In the genomic region with DNA sequence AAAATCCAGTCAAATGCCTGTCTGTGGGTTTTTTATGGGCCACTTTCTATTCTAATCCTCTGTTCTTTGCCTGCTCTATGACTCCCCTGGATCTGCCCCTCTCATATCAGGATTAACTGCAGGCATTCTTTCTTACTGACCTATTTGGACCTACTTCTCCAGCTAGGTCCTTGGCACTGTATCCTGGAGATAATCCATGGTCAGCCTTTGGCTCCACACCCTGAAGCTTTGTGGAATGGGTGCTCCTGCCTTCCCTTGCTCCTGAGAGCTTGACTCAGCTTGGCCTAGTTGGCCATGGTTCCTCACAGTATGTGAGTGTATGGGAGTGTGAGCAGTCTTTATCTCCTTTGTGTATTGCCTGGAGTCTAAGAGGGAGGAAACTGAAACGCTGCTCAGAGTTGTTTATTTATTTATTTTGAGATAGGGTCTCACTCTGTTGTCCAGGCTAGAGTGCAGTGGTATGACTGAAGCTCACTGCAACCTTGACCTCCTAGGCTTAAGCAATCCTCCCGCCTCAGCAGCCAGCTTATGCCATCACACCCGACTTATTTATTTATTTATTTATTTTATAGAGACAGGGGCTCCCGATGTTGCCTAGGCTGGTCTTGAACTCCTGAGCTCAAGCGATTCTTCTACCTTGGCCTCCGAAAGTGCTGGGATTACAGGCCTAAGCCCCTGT, we compare ENCODE assay signal across 12 cellular contexts. TPM values are rescaled to one million over a fixed set of nuclear protein-coding genes. Genes with fewer than 3 reads are reported as not detected.
DNase-seq lines count a peak whose midpoint lies in the region; ATAC-seq and TF ChIP-seq lines count a peak whose summit lies in the region.
"Had no signal": no experiment of that assay in that cellular context is flagged by ENCODE, and none has a peak within 500 bp of the region (broad histone marks: within the 10 kb centered on the region; RNA-seq: fewer than 3 reads in every experiment).

No MANE protein-coding gene starts in this region.

- 88% methylated on average over 6 of the region's 6 CpGs for WGBS in esophagus muscularis mucosa

- TF ChIP-seq EP300 in esophagus muscularis mucosa (IDR thresholded peaks at IDR 0.05): no peak

- H3K4me3 Mint-ChIP-seq in activated T-helper 2 cell treated with anti-CD3 and anti-CD28 coated beads, Interferon-gamma antibody, Interleukin-2, Interleukin-4, amounts not matched to agents 10 μg/mL and 5 μg/mL and 100 μg/mL, durations not matched to agents 14 hours and 24 hours and 36 hours (ENCODE audit: low read depth): no peak overlapping the region

- no peak for TF ChIP-seq POLR2A in esophagus muscularis mucosa (IDR thresholded peaks at IDR 0.05; ENCODE audit: low read depth)

- H3K36me3 ChIP-seq in ACC112 (ENCODE audit: insufficient read depth, low read length) (no peaks in the 10 kb centered on the region), esophagus muscularis mucosa (no peaks in the 10 kb centered on the region)
- H3K36me3 ChIP-seq: BLaER1 treated with 17β-estradiol and CSF1 and Interleukin-3, amounts not matched to agents 10 nM and 100 nM; WERI-Rb-1 had no signal

- no peaks in the 10 kb centered on the region for H3K27me3 ChIP-seq in ACC112 (ENCODE audit: insufficient read depth, low read length)
- no peaks in the 10 kb centered on the region for H3K27me3 ChIP-seq in HL-60 (ENCODE audit: insufficient read depth, poor library complexity, severe bottlenecking)
- no peaks in the 10 kb centered on the region for H3K27me3 ChIP-seq in esophagus muscularis mucosa
- H3K27me3 ChIP-seq: BLaER1 treated with 17β-estradiol and CSF1 and Interleukin-3, amounts not matched to agents 10 nM and 100 nM had no signal

- DNase-seq in HL-60 (ENCODE audit: low read depth in 1 of 2, low spot score in 1 of 2) (no peak), esophagus muscularis mucosa (ENCODE audit: extremely low spot score) (peak; percentile 77), omental fat pad (ENCODE audit: low spot score) (no peak), NCI-H2227 treated with DMSO at 0.1 percent for 48 hours (lab: John Stamatoyannopoulos, UW) (no peak), HPDE6-E6E7 (ENCODE audit: extremely low spot score) (no peak), posterior cingulate gyrus (no peak)
- DNase-seq in activated T-helper 2 cell treated with anti-CD3 and anti-CD28 coated beads, Interferon-gamma antibody, Interleukin-2, Interleukin-4, amounts not matched to agents 10 μg/mL and 5 μg/mL and 100 μg/mL, durations not matched to agents 14 hours and 24 hours and 36 hours (ENCODE audit: low spot score): no peak
- DNase-seq: stimulated activated CD4-positive, alpha-beta T cell treated with anti-CD3 and anti-CD28 coated beads, Interleukin-2, amount 100 ng/mL, for 24 hours; WERI-Rb-1 had no signal

- no peak overlapping the region for H3K27ac Mint-ChIP-seq in activated T-helper 2 cell treated with anti-CD3 and anti-CD28 coated beads, Interferon-gamma antibody, Interleukin-2, Interleukin-4, amounts not matched to agents 10 μg/mL and 5 μg/mL and 100 μg/mL, durations not matched to agents 14 hours and 24 hours and 36 hours

- peak; percentile 73 for ATAC-seq in omental fat pad (ENCODE audit: low FRiP score)

- peaks cover 2% of the 10 kb centered on the region for H3K36me3 Mint-ChIP-seq in activated T-helper 2 cell treated with anti-CD3 and anti-CD28 coated beads, Interferon-gamma antibody, Interleukin-2, Interleukin-4, amounts not matched to agents 10 μg/mL and 5 μg/mL and 100 μg/mL, durations not matched to agents 14 hours and 24 hours and 36 hours (ENCODE audit: low read depth)

- H3K4me1 Mint-ChIP-seq in activated T-helper 2 cell treated with anti-CD3 and anti-CD28 coated beads, Interferon-gamma antibody, Interleukin-2, Interleukin-4, amounts not matched to agents 10 μg/mL and 5 μg/mL and 100 μg/mL, durations not matched to agents 14 hours and 24 hours and 36 hours (ENCODE audit: low read depth): peaks cover 7% of the 10 kb centered on the region

- H2AFZ ChIP-seq in ACC112 (ENCODE audit: low read length, unreplicated experiment): no peak overlapping the region
- H2AFZ ChIP-seq: parathyroid adenoma had no signal

- H3K27me3 Mint-ChIP-seq in activated T-helper 2 cell treated with anti-CD3 and anti-CD28 coated beads, Interferon-gamma antibody, Interleukin-2, Interleukin-4, amounts not matched to agents 10 μg/mL and 5 μg/mL and 100 μg/mL, durations not matched to agents 14 hours and 24 hours and 36 hours (ENCODE audit: low read depth): peaks cover 5% of the 10 kb centered on the region

- TF ChIP-seq CTCF in HL-60 (IDR thresholded peaks at IDR 0.05; ENCODE audit: insufficient read depth, low read length) (no peak), esophagus muscularis mucosa (IDR thresholded peaks at IDR 0.05) (no peak), omental fat pad (IDR thresholded peaks at IDR 0.05) (no peak)

- peak overlapping the region; percentile 42 for H3K27ac ChIP-seq in ACC112 (ENCODE audit: low read depth, low read length)
- peak overlapping the region; percentile 36; the same call in 1 of the 2 replicates for H3K27ac ChIP-seq in HL-60 (replicated peaks)
- H3K27ac ChIP-seq in esophagus muscularis mucosa (replicated peaks in 1 of 4): peak overlapping the region in 3 of 4 donors; percentile 1 to 27 (median 5)
- H3K27ac ChIP-seq: BLaER1 treated with 17β-estradiol and CSF1 and Interleukin-3, amounts not matched to agents 10 nM and 100 nM; parathyroid adenoma; WERI-Rb-1 had no signal

- intact Hi-C loops in esophagus muscularis mucosa (cut with DNase I) (no loop called here), posterior cingulate gyrus (cut with DNase I) (no loop called here)
- intact Hi-C loops in activated T-helper 2 cell treated with anti-CD3 and anti-CD28 coated beads, Interferon-gamma antibody, Interleukin-2, Interleukin-4, amounts not matched to agents 10 μg/mL and 5 μg/mL and 100 μg/mL, durations not matched to agents 14 hours and 24 hours and 36 hours (cut with micrococcal nuclease): no loop called here

- H3K4me3 ChIP-seq in ACC112 (ENCODE audit: low read depth, low read length): no peak overlapping the region
- H3K4me3 ChIP-seq in HL-60 (replicated peaks; ENCODE audit: insufficient read depth, low read length): no peak overlapping the region
- no peak overlapping the region for H3K4me3 ChIP-seq in esophagus muscularis mucosa
- H3K4me3 ChIP-seq: BLaER1 treated with 17β-estradiol and CSF1 and Interleukin-3, amounts not matched to agents 10 nM and 100 nM had no signal

- H3K9me3 Mint-ChIP-seq in activated T-helper 2 cell treated with anti-CD3 and anti-CD28 coated beads, Interferon-gamma antibody, Interleukin-2, Interleukin-4, amounts not matched to agents 10 μg/mL and 5 μg/mL and 100 μg/mL, durations not matched to agents 14 hours and 24 hours and 36 hours: peaks cover 17% of the 10 kb centered on the region

- H3K4me1 ChIP-seq in ACC112 (ENCODE audit: control insufficient read depth, insufficient read depth, low read length, unreplicated experiment): peaks cover 12% of the 10 kb centered on the region
- H3K4me1 ChIP-seq in esophagus muscularis mucosa: peaks cover 0 to 2% (median 0%) of the 10 kb centered on the region in 4 donors
- H3K4me1 ChIP-seq: BLaER1 treated with 17β-estradiol and CSF1 and Interleukin-3, amounts not matched to agents 10 nM and 100 nM; parathyroid adenoma had no signal

- no peaks in the 10 kb centered on the region for H3K79me2 ChIP-seq in ACC112 (ENCODE audit: control insufficient read depth, insufficient read depth, low read length, unreplicated experiment)
- H3K79me2 ChIP-seq: parathyroid adenoma had no signal

- peaks cover 0 to 16% (median 8%) of the 10 kb centered on the region in 4 donors for H3K9me3 ChIP-seq in esophagus muscularis mucosa

RNA-seq across cellular contexts. Expression of gene CDC14A, which starts 28.7 kb away (rescaled TPM):
- total RNA-seq in esophagus muscularis mucosa (10 to 100 TPM in 1 of 4 donors, 1 to 10 TPM in 3; 6.6 to 12.2 (median 7.4) TPM), omental fat pad (10 to 100 TPM in 3 of 4 donors, 1 to 10 TPM in 1; 9.4 to 39.9 (median 13.4) TPM)
- total RNA-seq in activated T-helper 2 cell treated with anti-CD3 and anti-CD28 coated beads, Interferon-gamma antibody, Interleukin-2, Interleukin-4, amounts not matched to agents 10 μg/mL and 5 μg/mL and 100 μg/mL, durations not matched to agents 14 hours and 24 hours and 36 hours: 10.3 and 11.0 TPM in 2 replicates

RNA-seq across cellular contexts. Expression of gene RTCA, which starts 57.6 kb away (rescaled TPM):
- total RNA-seq in esophagus muscularis mucosa (10 to 100 TPM; 18.7 to 22.0 (median 21.4) TPM), omental fat pad (10 to 100 TPM; 15.9 to 29.1 (median 19.4) TPM)
- 53.4 and 55.7 TPM in 2 replicates for total RNA-seq in activated T-helper 2 cell treated with anti-CD3 and anti-CD28 coated beads, Interferon-gamma antibody, Interleukin-2, Interleukin-4, amounts not matched to agents 10 μg/mL and 5 μg/mL and 100 μg/mL, durations not matched to agents 14 hours and 24 hours and 36 hours
